Comparison of ENCODE assay signal across 11 cellular contexts in the genomic region with DNA sequence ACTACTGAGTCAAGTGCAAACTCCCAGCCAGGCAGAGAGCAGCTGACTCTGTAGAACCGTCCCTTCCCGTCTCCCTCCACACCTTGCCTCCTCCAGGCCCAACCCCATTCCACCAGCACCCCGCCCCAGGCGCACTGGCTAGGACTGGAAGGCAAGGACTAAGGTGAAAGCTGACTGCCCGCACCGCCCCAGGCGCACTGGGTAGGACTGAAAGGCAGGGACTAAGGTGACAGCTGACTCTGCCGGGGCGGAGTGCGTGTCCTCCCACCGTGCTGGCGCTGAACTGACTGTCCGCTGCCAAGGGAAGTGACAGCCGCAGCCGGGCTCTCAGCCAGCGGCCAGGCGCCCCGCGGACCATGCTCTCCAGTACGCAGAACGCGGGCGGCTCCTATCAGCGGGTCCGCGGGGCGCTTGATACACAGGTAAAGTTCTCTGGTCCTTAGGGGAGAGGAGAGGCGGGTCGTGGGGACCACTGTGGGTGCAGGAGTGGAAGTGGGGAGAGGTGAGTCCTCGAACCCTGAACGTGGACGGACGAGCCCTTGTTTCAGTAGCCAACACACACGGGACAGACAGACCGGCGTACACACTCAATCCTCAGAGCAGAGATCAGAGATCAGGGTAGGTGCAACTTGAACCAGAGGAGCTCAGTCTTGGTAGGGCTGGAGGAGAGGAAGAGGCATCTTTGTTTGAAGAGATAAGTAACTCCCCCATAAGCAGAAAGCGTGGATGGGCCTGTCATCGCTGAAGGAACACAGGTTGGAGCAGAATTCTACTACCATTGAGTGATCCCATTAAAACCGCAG. TPM values are rescaled to one million over a fixed set of nuclear protein-coding genes. Genes with fewer than 3 reads are reported as not detected.
DNase-seq lines count a peak whose midpoint lies in the region; ATAC-seq and TF ChIP-seq lines count a peak whose summit lies in the region.
"Had no signal": no experiment of that assay in that cellular context is flagged by ENCODE, and none has a peak within 500 bp of the region (broad histone marks: within the 10 kb centered on the region; RNA-seq: fewer than 3 reads in every experiment).

No MANE protein-coding gene starts in this region.

- H3K36me3 Mint-ChIP-seq in Calu3 (ENCODE audit: insufficient read depth, unreplicated experiment) = no peaks in the 10 kb centered on the region

- H3K4me3 ChIP-seq in PC-3 (ENCODE audit: low read length) (no peak overlapping the region), trophoblast cell (ENCODE audit: low read depth, low read length) (peak overlapping the region; percentile 35)

- no peaks in the 10 kb centered on the region for H3K9me3 ChIP-seq in PC-3 (ENCODE audit: low read length)
- peaks cover 2% of the 10 kb centered on the region for H3K9me3 ChIP-seq in trophoblast cell (ENCODE audit: insufficient read depth, low read depth, low read length)

- WGBS in trophoblast cell (ENCODE audit: extremely low coverage, insufficient coverage, insufficient read length) = no CpG with 5 or more reads among the region's 39 CpGs

- no peak overlapping the region for H4K8ac ChIP-seq in trophoblast cell (ENCODE audit: low read depth, low read length)

- H3K79me2 ChIP-seq in PC-3 (ENCODE audit: low read length) (no peaks in the 10 kb centered on the region), trophoblast cell (ENCODE audit: control insufficient read depth, insufficient read depth, low read length, poor library complexity) (no peaks in the 10 kb centered on the region)

- H4K12ac ChIP-seq in trophoblast cell (ENCODE audit: low read depth, low read length) = no peak overlapping the region

- H3F3A ChIP-seq in PC-3 (ENCODE audit: low read length, unreplicated experiment) = no peaks in the 10 kb centered on the region

- no peaks in the 10 kb centered on the region for H3K9me3 Mint-ChIP-seq in Calu3 (ENCODE audit: low read depth, unreplicated experiment)

- no peaks in the 10 kb centered on the region for H3K9me2 ChIP-seq in PC-3 (replicated peaks; ENCODE audit: low read length)

- H3K27me3 Mint-ChIP-seq in Calu3 (ENCODE audit: unreplicated experiment) = peaks cover 10% of the 10 kb centered on the region

- no peak overlapping the region for H3K27ac Mint-ChIP-seq in Calu3 (ENCODE audit: unreplicated experiment)

- no peak overlapping the region for H2BK120ac ChIP-seq in trophoblast cell (ENCODE audit: insufficient read depth, low read length, poor library complexity)

- no peak overlapping the region for H3K23ac ChIP-seq in trophoblast cell (ENCODE audit: low read length)

- no peak overlapping the region for H3K18ac ChIP-seq in trophoblast cell (ENCODE audit: low read length)

- H3K4me2 ChIP-seq in PC-3 (ENCODE audit: low read length) = peak overlapping the region; percentile 37; the same call in 1 of the 2 replicates
- H3K4me2 ChIP-seq in trophoblast cell (ENCODE audit: low read length) = peak overlapping the region; percentile 30

- H2AFZ ChIP-seq in PC-3 (ENCODE audit: low read length) (peak overlapping the region; percentile 26), trophoblast cell (ENCODE audit: insufficient read depth, low read length, poor library complexity) (no peak overlapping the region)

- no peak overlapping the region for H3K14ac ChIP-seq in trophoblast cell (ENCODE audit: low read length)

- CTCF ChIA-PET in Calu3 (lab: Charles Lee) (no interaction called here), PC-3 (lab: Charles Lee) (no interaction called here)

- H3K79me1 ChIP-seq in trophoblast cell (ENCODE audit: low read length) = no peaks in the 10 kb centered on the region

- no TSS peak for BruUV-seq in Calu3 (replicated peaks; lab: Mats Ljungman, UMichigan)
- BruUV-seq in PC-3 (replicated peaks; lab: Mats Ljungman, UMichigan) = no TSS peak

- H3K4ac ChIP-seq in trophoblast cell (ENCODE audit: low read depth, low read length) = no peak overlapping the region

- H3K27me3 ChIP-seq in PC-3 (ENCODE audit: low read length) (peaks cover 61% of the 10 kb centered on the region), trophoblast cell (ENCODE audit: insufficient read depth, low read length) (no peaks in the 10 kb centered on the region)

- no peaks in the 10 kb centered on the region for H4K20me1 ChIP-seq in PC-3 (ENCODE audit: low read length)

- no peak overlapping the region for H2BK12ac ChIP-seq in trophoblast cell (ENCODE audit: low read length)

- no peaks in the 10 kb centered on the region for H3K4me1 ChIP-seq in PC-3 (ENCODE audit: insufficient read depth, low read length)
- no peaks in the 10 kb centered on the region for H3K4me1 ChIP-seq in trophoblast cell (ENCODE audit: control insufficient read depth in 1 of 2, insufficient read depth in 2 of 2, low read length in 2 of 2)

- H2AK5ac ChIP-seq in trophoblast cell (ENCODE audit: low read length) = no peak overlapping the region

- DNase-seq in Calu3 (peak; percentile 9), PC-3 (no peak), head of caudate nucleus (peak in 32 of 42 donors; percentile 9 to 77 (median 31)), trophoblast cell (peak; percentile 96 to 97), NCI-H2107 treated with DMSO at 0.1 percent for 48 hours (lab: John Stamatoyannopoulos, UW; ENCODE audit: unreplicated experiment) (no peak), NOMO-1 treated with DMSO at 0.1 percent for 48 hours (lab: John Stamatoyannopoulos, UW; ENCODE audit: unreplicated experiment) (no peak), NCI-H2227 (lab: John Stamatoyannopoulos, UW; ENCODE audit: unreplicated experiment) (no peak)
- DNase-seq: activated CD4-positive, alpha-beta T cell treated with anti-CD3 and anti-CD28 coated beads, Interleukin-2, amount 50 U/mL, for 4 hours; GF-D8 had no signal

- no peaks in the 10 kb centered on the region for H3K4me1 Mint-ChIP-seq in Calu3 (ENCODE audit: low read depth, unreplicated experiment)

- H3K27ac ChIP-seq in PC-3 (ENCODE audit: low read length) (no peak overlapping the region), trophoblast cell (ENCODE audit: low read depth, low read length) (no peak overlapping the region)

- POLR2A ChIA-PET in PC-3 (lab: Charles Lee; ENCODE audit: unreplicated experiment) = no interaction called here

- H3K36me3 ChIP-seq in PC-3 (ENCODE audit: low read depth, low read length) = no peaks in the 10 kb centered on the region
- no peaks in the 10 kb centered on the region for H3K36me3 ChIP-seq in trophoblast cell (ENCODE audit: control insufficient read depth in 1 of 2, insufficient read depth in 2 of 2, low read length in 2 of 2)

- ATAC-seq in PC-3 = peak; percentile 13
- ATAC-seq in GM19455 (IDR thresholded peaks at IDR 0.05; ENCODE audit: unreplicated experiment) = no peak

- intact Hi-C loops in Calu3 (cut with micrococcal nuclease; ENCODE audit: unreplicated experiment) (no loop called here), PC-3 (cut with micrococcal nuclease) (no loop called here), head of caudate nucleus (cut with DNase I) (no loop called here)

- H2BK5ac ChIP-seq in trophoblast cell (ENCODE audit: low read depth, low read length, poor library complexity) = no peak overlapping the region

- no peak for TF ChIP-seq CTCF in Calu3 (IDR thresholded peaks at IDR 0.05; ENCODE audit: unreplicated experiment)
- no peak for TF ChIP-seq CTCF in PC-3 (conservative IDR thresholded peaks at IDR 0.05; ENCODE audit: low read depth, low read length)

- no peak overlapping the region for H4K91ac ChIP-seq in trophoblast cell (ENCODE audit: low read depth, low read length)

- H3K4me3 Mint-ChIP-seq in Calu3 (ENCODE audit: low read depth, unreplicated experiment) = peak overlapping the region; percentile 55

- H3K9ac ChIP-seq in PC-3 (ENCODE audit: low read length) = no peak overlapping the region
- H3K9ac ChIP-seq in trophoblast cell (ENCODE audit: low read length) = no peak overlapping the region

RNA-seq across cellular contexts. Expression of a gene that starts 58.0 kb away (rescaled TPM):
- total RNA-seq in Calu3 (2022) (0.81 and 1.7 TPM in 2 replicates), PC-3 (2014; rRNA removed) (1.9 and 2.1 TPM in 2 replicates)
- polyA plus RNA-seq in trophoblast cell (2013) = 1.0 and 1.7 TPM in 2 replicates
- total RNA-seq: pulmonary artery endothelial cell had no signal

Comparison
In these comparisons a context has a peak if more than half of its experiments do, and no peak if none do; other contexts are left out.
1. DNase-seq: peak in Calu3 (single experiment), head of caudate nucleus (32 of 42) and trophoblast cell (2 of 2); none in PC-3 (single experiment), NCI-H2107 treated with DMSO at 0.1 percent for 48 hours (single experiment), NOMO-1 treated with DMSO at 0.1 percent for 48 hours (single experiment) and NCI-H2227 (single experiment).